ENCODE assay signal across 17 cellular contexts in genomic region chr11:330307-330693, GRCh38. TPM values are rescaled to one million over a fixed set of nuclear protein-coding genes. Genes with fewer than 3 reads are reported as not detected.
DNase-seq lines count a peak whose midpoint lies in the region; ATAC-seq and TF ChIP-seq lines count a peak whose summit lies in the region.
"Had no signal": no experiment of that assay in that cellular context is flagged by ENCODE, and none has a peak within 500 bp of the region (broad histone marks: within the 10 kb centered on the region; RNA-seq: fewer than 3 reads in every experiment).

No MANE protein-coding gene starts in this region.

- TF ChIP-seq CTCF in MM.1S (IDR thresholded peaks at IDR 0.05; ENCODE audit: low read length) (no peak), endodermal cell (conservative IDR thresholded peaks at IDR 0.05) (no peak), spleen (IDR thresholded peaks at IDR 0.05 in 8 of 11, conservative IDR thresholded peaks at IDR 0.05 in 3 of 11) (no peak)

- no peak overlapping the region for H3K27ac ChIP-seq in MM.1S (ENCODE audit: low read length)
- H3K27ac ChIP-seq in endodermal cell (ENCODE audit: low read depth, low read length), result no peak overlapping the region
- peak overlapping the region in 5 of 8 donors; percentile 12 to 99 (median 97) for H3K27ac ChIP-seq in spleen

- H3K9me2 ChIP-seq in MM.1S (replicated peaks; ENCODE audit: insufficient read depth, low read length), result no peaks in the 10 kb centered on the region

- no peak overlapping the region for H2AFZ ChIP-seq in MM.1S (ENCODE audit: low read length)

- peaks cover 3% of the 10 kb centered on the region for H3K27me3 Mint-ChIP-seq in endodermal cell (ENCODE audit: insufficient read depth)
- H3K27me3 Mint-ChIP-seq: naive B cell had no signal

- peaks cover 9% of the 10 kb centered on the region for H3F3A ChIP-seq in MM.1S (ENCODE audit: insufficient read depth, low read length)

- peaks cover 37% of the 10 kb centered on the region for H3K4me1 ChIP-seq in MM.1S (ENCODE audit: low read length)
- peaks cover 4% of the 10 kb centered on the region for H3K4me1 ChIP-seq in endodermal cell (ENCODE audit: control insufficient read depth, insufficient read depth, low read length)
- peaks cover 41 to 80% (median 65%) of the 10 kb centered on the region in 6 donors for H3K4me1 ChIP-seq in spleen

- H3K4me2 ChIP-seq in MM.1S (ENCODE audit: low read depth, low read length), result peak overlapping the region; percentile 78

- DNase-seq in activated effector memory CD4-positive, alpha-beta T cell treated with anti-CD3 and anti-CD28 coated beads, Interleukin-2, amount 50 U/mL, for 16 hours, result peak; percentile 55
- no peak for DNase-seq in activated effector memory CD4-positive, alpha-beta T cell treated with Interleukin-2 at 50 U/mL for 16 hours
- DNase-seq in MM.1S (no peak), endodermal cell (peak; percentile 51), spleen (peak; percentile 82), anterior cingulate cortex (lab: John Stamatoyannopoulos, UW) (no peak)
- no peak for DNase-seq in effector CD8-positive, alpha-beta T cell (lab: John Stamatoyannopoulos, UW)
- DNase-seq: activated CD4-positive, alpha-beta T cell treated with anti-CD3 and anti-CD28 coated beads, Interleukin-2, amount 50 U/mL, for 1 hour; naive B cell; T-helper 9 cell had no signal

- TF ChIP-seq POLR2A in spleen (IDR thresholded peaks at IDR 0.05), result no peak

- H3K36me3 ChIP-seq in MM.1S (replicated peaks; ENCODE audit: insufficient read depth, low read length) (no peaks in the 10 kb centered on the region), endodermal cell (ENCODE audit: control insufficient read depth, insufficient read depth, low read length) (no peaks in the 10 kb centered on the region), spleen (peaks cover 0 to 19% (median 0%) of the 10 kb centered on the region in 6 donors)
- H3K36me3 ChIP-seq: tibial nerve had no signal

- H3K9me3 Mint-ChIP-seq in endodermal cell, result peaks cover 41% of the 10 kb centered on the region
- H3K9me3 Mint-ChIP-seq: activated naive CD4-positive, alpha-beta T cell treated with anti-CD3 and anti-CD28 coated beads, Interleukin-2, amount 50 U/mL, for 72 hours had no signal

- H3K27me3 ChIP-seq in MM.1S (replicated peaks; ENCODE audit: insufficient read depth, low read length) (peaks cover 87% of the 10 kb centered on the region), endodermal cell (ENCODE audit: control insufficient read depth, insufficient read depth, low read length, poor library complexity, severe bottlenecking) (no peaks in the 10 kb centered on the region), spleen (replicated peaks in 1 of 7) (no peaks in the 10 kb centered on the region)
- H3K27me3 ChIP-seq: tibial nerve had no signal

- no peaks in the 10 kb centered on the region for H3K79me2 ChIP-seq in MM.1S (ENCODE audit: low read length)

- H4K20me1 ChIP-seq in MM.1S (ENCODE audit: insufficient read depth, low read length), result no peaks in the 10 kb centered on the region

- no peak overlapping the region for H3K4me3 Mint-ChIP-seq in endodermal cell

- H3K27ac Mint-ChIP-seq in endodermal cell, result no peak overlapping the region

- peaks cover 25% of the 10 kb centered on the region for H3K4me1 Mint-ChIP-seq in endodermal cell

- H3K9me3 ChIP-seq in MM.1S (replicated peaks; ENCODE audit: insufficient read depth, low read length) (no peaks in the 10 kb centered on the region), endodermal cell (ENCODE audit: control insufficient read depth, low read length) (peaks cover 19% of the 10 kb centered on the region), spleen (no peaks in the 10 kb centered on the region)
- H3K9me3 ChIP-seq: tibial nerve had no signal

- H3K9ac ChIP-seq in MM.1S (ENCODE audit: low read length), result no peak overlapping the region
- H3K9ac ChIP-seq in endodermal cell (ENCODE audit: extremely low read depth, low read length, poor library complexity, severe bottlenecking), result no peak overlapping the region

- ATAC-seq in HG02623 (IDR thresholded peaks at IDR 0.05; ENCODE audit: unreplicated experiment), result no peak

- H3K36me3 Mint-ChIP-seq in endodermal cell (ENCODE audit: low read depth), result peaks cover 12% of the 10 kb centered on the region
- H3K36me3 Mint-ChIP-seq: naive B cell had no signal

- H3K4me3 ChIP-seq in MM.1S (ENCODE audit: low read length) (no peak overlapping the region), endodermal cell (ENCODE audit: low read length) (no peak overlapping the region), spleen (no peak overlapping the region)
- H3K4me3 ChIP-seq: tibial nerve had no signal

- 81 to 89% methylated on average over 5 to 14 of the region's 14 CpGs for WGBS in endodermal cell (ENCODE audit: insufficient coverage in 1 of 2, insufficient read length in 1 of 2), 2 experiments
- 69 to 83% (median 72%) methylated on average over 14 of the region's 14 CpGs for WGBS in spleen, 5 donors

- intact Hi-C loops in spleen (cut with DNase I; ENCODE audit: low total_unique reads), result no loop called here

RNA-seq across cellular contexts. Expression of gene IFITM3, which starts 9.6 kb away (rescaled TPM):
- total RNA-seq in endodermal cell (100 to 1,000 TPM; 257 to 389 TPM), spleen (100 to 1,000 TPM; 314 to 942 (median 472) TPM)
- polyA plus RNA-seq in endodermal cell (2013, experiment 1 of 2), result 186 TPM
- polyA plus RNA-seq in endodermal cell (2013, experiment 2 of 2), result 187 TPM
- polyA plus RNA-seq in spleen, result 100 to 1,000 TPM; 391 to 618 (median 599) TPM

RNA-seq across cellular contexts. Expression of gene IFITM1, which starts 16.5 kb away (rescaled TPM):
- total RNA-seq in endodermal cell (100 to 1,000 TPM; 211 to 558 TPM), spleen (100 to 1,000 TPM; 333 to 670 (median 510) TPM)
- 244 TPM for polyA plus RNA-seq in endodermal cell (2013, experiment 1 of 2)
- 241 TPM for polyA plus RNA-seq in endodermal cell (2013, experiment 2 of 2)
- polyA plus RNA-seq in spleen, result 100 to 1,000 TPM; 314 to 496 (median 327) TPM

RNA-seq across cellular contexts. Expression of gene IFITM2, which starts 22.7 kb away (rescaled TPM):
- 100 to 1,000 TPM; 262 to 367 TPM for total RNA-seq in endodermal cell
- polyA plus RNA-seq in endodermal cell (2013, experiment 1 of 2), result 114 TPM
- 152 TPM for polyA plus RNA-seq in endodermal cell (2013, experiment 2 of 2)
- 1,000 to 10,000 TPM in 4 of 7 donors, 100 to 1,000 TPM in 3; 507 to 1,635 (median 1,062) TPM for total RNA-seq in spleen
- 1,000 to 10,000 TPM in 1 of 3 donors, 100 to 1,000 TPM in 2; 680 to 1,006 (median 885) TPM for polyA plus RNA-seq in spleen

RNA-seq across cellular contexts. Expression of gene IFITM5, which starts 31.0 kb away (rescaled TPM):
- not detected for total RNA-seq in endodermal cell
- not detected for polyA plus RNA-seq in endodermal cell (2013, experiment 1 of 2)
- not detected for polyA plus RNA-seq in endodermal cell (2013, experiment 2 of 2)
- not detected for total RNA-seq in spleen
- not detected for polyA plus RNA-seq in spleen
- total RNA-seq: activated naive CD4-positive, alpha-beta T cell treated with anti-CD3 and anti-CD28 coated beads, Interleukin-2, amount 50 U/mL, for 72 hours; fibroblast of villous mesenchyme; HT-29; lower leg skin; MCF 10A; tibial nerve had no signal

RNA-seq across cellular contexts. Expression of gene B4GALNT4, which starts 39.0 kb away (rescaled TPM):
- total RNA-seq in endodermal cell, result 100 to 1,000 TPM; 109 to 118 TPM
- 126 TPM for polyA plus RNA-seq in endodermal cell (2013, experiment 1 of 2)
- 105 TPM for polyA plus RNA-seq in endodermal cell (2013, experiment 2 of 2)
- total RNA-seq in spleen, result 1 to 10 TPM in 1 of 7 donors, under 1 TPM in 4, not detected in 2; 0.17 to 1.1 (median 0.67) TPM
- polyA plus RNA-seq in spleen, result 1 to 10 TPM; 1.6 to 5.2 (median 3.5) TPM
- total RNA-seq: HT-29 had no signal

Comparison
In these comparisons a context has a peak if more than half of its experiments do, and no peak if none do; other contexts are left out.
1. DNase-seq: peak in activated effector memory CD4-positive, alpha-beta T cell treated with anti-CD3 and anti-CD28 coated beads, Interleukin-2, amount 50 U/mL, for 16 hours (single experiment), endodermal cell (single experiment) and spleen (single experiment); none in activated effector memory CD4-positive, alpha-beta T cell treated with Interleukin-2 at 50 U/mL for 16 hours (single experiment), MM.1S (single experiment), anterior cingulate cortex (0 of 58) and effector CD8-positive, alpha-beta T cell (single experiment).
2. H3K27ac ChIP-seq: peak in spleen (5 of 8); none in MM.1S (single experiment) and endodermal cell (single experiment).